In the genomic region with DNA sequence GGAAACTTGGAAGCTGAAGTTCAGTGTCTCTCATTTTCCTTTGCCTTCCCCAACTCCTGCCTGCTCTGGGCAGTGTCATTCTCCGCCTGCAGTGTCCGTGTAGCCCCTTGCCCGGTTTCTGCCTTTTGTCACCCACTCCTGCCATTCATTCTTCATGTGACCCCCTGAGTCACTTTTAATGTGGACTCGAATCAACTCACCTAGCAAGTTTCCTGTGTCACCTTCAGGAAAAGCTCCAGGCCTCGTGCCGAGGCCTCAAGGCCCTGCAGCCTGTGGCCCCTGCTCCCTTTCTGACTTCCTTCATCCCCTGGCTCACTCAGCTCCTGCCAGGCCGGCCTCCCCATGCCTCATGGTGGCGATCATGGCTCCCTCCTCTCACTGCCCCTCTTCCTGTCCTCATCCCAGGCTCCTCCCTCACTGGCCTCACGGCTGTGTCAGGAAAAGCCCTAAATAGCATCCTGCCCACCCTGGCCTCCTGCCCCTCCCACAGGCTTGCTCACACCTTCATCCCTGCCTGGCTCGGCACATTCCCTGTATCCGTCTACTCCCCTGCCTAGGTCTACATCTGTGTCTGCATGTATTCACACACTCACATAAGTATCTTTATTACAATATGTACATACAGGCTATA, we compare ENCODE assay signal across 23 cellular contexts.
"Had no signal": no experiment of that assay in that cellular context is flagged by ENCODE, and none has a peak within 500 bp of the region (broad histone marks: within the 10 kb centered on the region; RNA-seq: fewer than 3 reads in every experiment).

No MANE protein-coding gene starts in this region.

- H2AFZ ChIP-seq: hepatocyte, parathyroid adenoma had no signal

- H3K4me3 ChIP-seq: esophagus squamous epithelium, hepatocyte, psoas muscle, sigmoid colon, suprapubic skin, tibial artery had no signal

- H3K4me3 Mint-ChIP-seq: activated naive CD8-positive, alpha-beta T cell; mesothelial cell of epicardium; naive B cell; stimulated activated effector memory CD8-positive, alpha-beta T cell treated with anti-CD3 and anti-CD28 coated beads, Interleukin-12 subunit alpha, Interleukin-12 subunit beta, amount 100 ng/mL, for 72 hours had no signal

- H3K36me3 Mint-ChIP-seq: activated naive CD8-positive, alpha-beta T cell; mesothelial cell of epicardium; naive B cell; stimulated activated effector memory CD8-positive, alpha-beta T cell treated with anti-CD3 and anti-CD28 coated beads, Interleukin-12 subunit alpha, Interleukin-12 subunit beta, amount 100 ng/mL, for 72 hours had no signal

- DNase-seq: activated CD4-positive, alpha-beta T cell treated with anti-CD3 and anti-CD28 coated beads for 4 hours; activated CD4-positive, alpha-beta T cell treated with anti-CD3 and anti-CD28 coated beads, Interleukin-2, amount 50 U/mL, for 48 hours; activated CD8-positive, alpha-beta memory T cell treated with anti-CD3 and anti-CD28 coated beads for 24 hours; activated effector memory CD4-positive, alpha-beta T cell treated with Interleukin-2 at 50 U/mL for 16 hours; activated naive CD4-positive, alpha-beta T cell treated with Interleukin-2 at 50 U/mL for 16 hours; dermis blood vessel endothelial cell; effector CD4-positive, alpha-beta T cell; esophagus squamous epithelium; mammary epithelial cell; naive B cell; occipital lobe; psoas muscle; sigmoid colon; small intestine; stimulated activated CD4-positive, alpha-beta T cell treated with anti-CD3 and anti-CD28 coated beads, Interleukin-4, amount 100 ng/mL, for 24 hours; tibial artery had no signal

- H3K27ac Mint-ChIP-seq: activated naive CD8-positive, alpha-beta T cell; mesothelial cell of epicardium; naive B cell; stimulated activated effector memory CD8-positive, alpha-beta T cell treated with anti-CD3 and anti-CD28 coated beads, Interleukin-12 subunit alpha, Interleukin-12 subunit beta, amount 100 ng/mL, for 72 hours had no signal

- H3K27me3 Mint-ChIP-seq: naive B cell had no signal

- H3K9ac ChIP-seq: parathyroid adenoma had no signal

- H3K27me3 ChIP-seq: hepatocyte, sigmoid colon, suprapubic skin, tibial artery had no signal

- H3K9me3 Mint-ChIP-seq: mesothelial cell of epicardium had no signal

- H3K36me3 ChIP-seq: esophagus squamous epithelium, sigmoid colon, suprapubic skin, tibial artery had no signal

- H3K79me2 ChIP-seq: hepatocyte, parathyroid adenoma had no signal

- ATAC-seq: psoas muscle; stimulated activated effector memory CD8-positive, alpha-beta T cell treated with anti-CD3 and anti-CD28 coated beads, Interleukin-12 subunit alpha, Interleukin-12 subunit beta, amount 100 ng/mL, for 72 hours had no signal

- H3K9me3 ChIP-seq: esophagus squamous epithelium, psoas muscle, sigmoid colon, suprapubic skin, tibial artery had no signal

- H3K4me1 ChIP-seq: parathyroid adenoma, psoas muscle, sigmoid colon, suprapubic skin, tibial artery had no signal

- H3K4me1 Mint-ChIP-seq: mesothelial cell of epicardium; naive B cell; stimulated activated effector memory CD8-positive, alpha-beta T cell treated with anti-CD3 and anti-CD28 coated beads, Interleukin-12 subunit alpha, Interleukin-12 subunit beta, amount 100 ng/mL, for 72 hours had no signal

- H3K27ac ChIP-seq: epithelial cell of prostate, esophagus squamous epithelium, hepatocyte, parathyroid adenoma, psoas muscle, sigmoid colon, suprapubic skin, tibial artery had no signal

- H3K4me2 ChIP-seq: hepatocyte had no signal
